In genomic region chr3:64073362-64073761, GRCh38 we compare ENCODE assay signal across 30 cellular contexts. TPM values are rescaled to one million over a fixed set of nuclear protein-coding genes. Genes with fewer than 3 reads are reported as not detected.
DNase-seq lines count a peak whose midpoint lies in the region; FAIRE-seq and TF ChIP-seq lines count a peak whose summit lies in the region.
"Had no signal": no experiment of that assay in that cellular context is flagged by ENCODE, and none has a peak within 500 bp of the region (broad histone marks: within the 10 kb centered on the region; RNA-seq: fewer than 3 reads in every experiment).

No MANE protein-coding gene starts in this region.

- H3K14ac ChIP-seq in H1 (ENCODE audit: insufficient read length), result no peak overlapping the region

- no peak for DNase-seq in D721Med (ENCODE audit: insufficient read length, low spot score)
- peak; percentile 88 for DNase-seq in HFF-Myc (ENCODE audit: extremely low read depth, low read depth)
- DNase-seq in H1 (ENCODE audit: low read depth in 1 of 2, low spot score in 2 of 2), result no peak
- no peak for DNase-seq in hepatocyte (ENCODE audit: low spot score)
- DNase-seq in urothelium cell line (ENCODE audit: low spot score), result no peak
- no peak for DNase-seq in HAP-1 (ENCODE audit: low spot score in 2 of 2)
- no peak for DNase-seq in nephron progenitor cell
- no peak for DNase-seq in HUDEP-2 (lab: John Stamatoyannopoulos, UW; ENCODE audit: unreplicated experiment in 76 of 76)
- DNase-seq: activated CD4-positive, alpha-beta T cell treated with anti-CD3 and anti-CD28 coated beads for 36 hours; activated CD8-positive, alpha-beta memory T cell treated with anti-CD3 and anti-CD28 coated beads for 24 hours; activated naive CD4-positive, alpha-beta T cell; activated T-cell treated with anti-CD3 and anti-CD28 coated beads, Interleukin-2, amount 50 U/mL, for 24 hours; AML-193; amygdala; caudate nucleus; COR-L47; dermis blood vessel endothelial cell; KBM-7; kidney; MV-4-11; NCI-H187 treated with DMSO at 0.1 percent for 48 hours; occipital lobe; PC-3; stimulated activated CD4-positive, alpha-beta T cell treated with anti-CD3 and anti-CD28 coated beads, Interleukin-12 subunit alpha, Interleukin-12 subunit beta, amount 100 ng/mL, for 4 hours had no signal

- peaks cover 16% of the 10 kb centered on the region for H3K4me1 Mint-ChIP-seq in nephron progenitor cell
- H3K4me1 Mint-ChIP-seq: activated CD4-positive, alpha-beta T cell treated with anti-CD3 and anti-CD28 coated beads for 36 hours had no signal

- H3K4ac ChIP-seq in H1 (replicated peaks; ENCODE audit: insufficient read length, low read depth, low read length), result no peak overlapping the region

- no peaks in the 10 kb centered on the region for H3K36me3 ChIP-seq in H1 (ENCODE audit: control insufficient read depth in 2 of 4, insufficient read depth in 4 of 4, low read length in 3 of 4)
- H3K36me3 ChIP-seq in hepatocyte (replicated peaks; ENCODE audit: insufficient read depth, low read depth), result no peaks in the 10 kb centered on the region
- no peaks in the 10 kb centered on the region for H3K36me3 ChIP-seq in HAP-1 (replicated peaks)
- H3K36me3 ChIP-seq: gastroesophageal sphincter, tibial nerve had no signal

- H3K27me3 ChIP-seq in H1 (replicated peaks in 1 of 4; ENCODE audit: control insufficient read depth in 3 of 4, extremely low read depth in 1 of 4, insufficient read depth in 3 of 4, low read length in 3 of 4) (no peaks in the 10 kb centered on the region), hepatocyte (no peaks in the 10 kb centered on the region), HAP-1 (ENCODE audit: low read depth) (peaks cover 3% of the 10 kb centered on the region)
- H3K27me3 ChIP-seq: gastroesophageal sphincter, tibial nerve had no signal

- FAIRE-seq in D721Med (lab: Jason Lieb, UNC), result peak; percentile 51
- FAIRE-seq in H1 (lab: Jason Lieb, UNC), result no peak
- FAIRE-seq in urothelium cell line (lab: Jason Lieb, UNC), result no peak
- FAIRE-seq: endothelial cell of umbilical vein, GM12892, kidney had no signal

- no peaks in the 10 kb centered on the region for H3K4me1 ChIP-seq in H1 (replicated peaks in 1 of 4; ENCODE audit: control insufficient read depth in 3 of 4, insufficient read depth in 4 of 4, low read length in 3 of 4)
- H3K4me1 ChIP-seq in hepatocyte (ENCODE audit: insufficient read depth), result peaks cover 6% of the 10 kb centered on the region
- H3K4me1 ChIP-seq in HAP-1, result no peaks in the 10 kb centered on the region

- H3K4me2 ChIP-seq in H1 (ENCODE audit: insufficient read depth in 1 of 2, low read depth in 2 of 2, low read length in 2 of 2) (no peak overlapping the region), hepatocyte (no peak overlapping the region)

- H2BK12ac ChIP-seq in H1 (ENCODE audit: low read depth, low read length), result no peak overlapping the region

- no peak overlapping the region for H3K56ac ChIP-seq in H1 (replicated peaks; ENCODE audit: insufficient read length, low read depth, low read length)

- peaks cover 15% of the 10 kb centered on the region for H3K9me3 Mint-ChIP-seq in nephron progenitor cell
- H3K9me3 Mint-ChIP-seq: activated T-cell treated with anti-CD3 and anti-CD28 coated beads, Interleukin-2, amount 50 U/mL, for 24 hours; T-helper 1 cell treated with Interleukin-12 subunit alpha and Interleukin-12 subunit beta and Interleukin-4 antibody, amounts not matched to agents 30 μg/mL and 1 μg/mL, for 36 hours had no signal

- no peaks in the 10 kb centered on the region for H3K9me3 ChIP-seq in H1 (ENCODE audit: insufficient read depth in 2 of 2, low read depth in 1 of 2, low read length in 1 of 2)
- H3K9me3 ChIP-seq in hepatocyte (ENCODE audit: low read depth), result no peaks in the 10 kb centered on the region
- H3K9me3 ChIP-seq in HAP-1, result 0 out of 2 replicates have a peak, but pooled peaks cover 3% of the 10 kb centered on the region
- H3K9me3 ChIP-seq: gastroesophageal sphincter had no signal

- H3K79me2 ChIP-seq in H1 (ENCODE audit: control insufficient read depth in 1 of 2, insufficient read depth in 2 of 2, low read length in 2 of 2), result no peaks in the 10 kb centered on the region
- no peaks in the 10 kb centered on the region for H3K79me2 ChIP-seq in hepatocyte

- H2AK5ac ChIP-seq in H1 (ENCODE audit: low read depth, low read length), result no peak overlapping the region

- peaks cover 7% of the 10 kb centered on the region for H3K27me3 Mint-ChIP-seq in nephron progenitor cell (ENCODE audit: low read depth, poor library complexity)

- H2BK15ac ChIP-seq in H1 (ENCODE audit: low read length), result no peak overlapping the region

- no peak overlapping the region for H2BK120ac ChIP-seq in H1 (replicated peaks; ENCODE audit: low read depth, low read length)

- no peak overlapping the region for H3K27ac Mint-ChIP-seq in nephron progenitor cell
- H3K27ac Mint-ChIP-seq: activated CD4-positive, alpha-beta T cell treated with anti-CD3 and anti-CD28 coated beads for 36 hours; activated T-cell treated with anti-CD3 and anti-CD28 coated beads, Interleukin-2, amount 50 U/mL, for 24 hours; stimulated activated naive CD8-positive, alpha-beta T cell treated with anti-CD3 and anti-CD28 coated beads, Interleukin-15, Interleukin-2, amounts not matched to agents 100 ng/mL and 50 ng/mL, for 24 hours; T-helper 1 cell treated with Interleukin-12 subunit alpha and Interleukin-12 subunit beta and Interleukin-4 antibody, amounts not matched to agents 30 μg/mL and 1 μg/mL, for 36 hours had no signal

- H2BK20ac ChIP-seq in H1 (ENCODE audit: low read length), result no peak overlapping the region

- POLR2A ChIA-PET in H1 (lab: Charles Lee; ENCODE audit: partially characterized antibody), result interaction anchor here (1.3 to 1.7 kb wide), 2 partner anchors 9 to 10 kb away, joined by 3 to 4 read pairs; no protein-coding TSS in a partner anchor

- H3K18ac ChIP-seq in H1 (ENCODE audit: extremely low read depth, low read length), result no peak overlapping the region

- H2AFZ ChIP-seq in H1 (ENCODE audit: low read length), result 0 out of 2 replicates have a peak overlapping the region, but pooled peaks have one; percentile 49
- no peak overlapping the region for H2AFZ ChIP-seq in hepatocyte

- H4K91ac ChIP-seq in H1 (replicated peaks; ENCODE audit: insufficient read length, low read length), result no peak overlapping the region

- CTCF ChIA-PET in H1 (lab: Charles Lee; ENCODE audit: partially characterized antibody), result interaction anchor here (0.6 to 1.2 kb wide), 6 partner anchors 15 to 95 kb away, joined by 3 to 4 read pairs (median 3); partner anchors contain the start of gene PSMD6

- TF ChIP-seq POLR2A in H1 (IDR thresholded peaks at IDR 0.05; ENCODE audit: control extremely low read depth in 1 of 2, low read depth in 2 of 2, low read length in 2 of 2), result no peak

- no peak for TF ChIP-seq CTCF in D721Med (IDR thresholded peaks at IDR 0.05; ENCODE audit: insufficient read depth, missing control alignments)
- no peak for TF ChIP-seq CTCF in HFF-Myc (IDR thresholded peaks at IDR 0.05; ENCODE audit: low read depth, low read length, missing control alignments)
- no peak for TF ChIP-seq CTCF in H1 (IDR thresholded peaks at IDR 0.05; ENCODE audit: control extremely low read depth in 1 of 3, insufficient read depth in 1 of 3, low read depth in 1 of 3, low read length in 3 of 3)
- no peak for TF ChIP-seq CTCF in hepatocyte (IDR thresholded peaks at IDR 0.05; ENCODE audit: poor library complexity)
- TF ChIP-seq CTCF in nephron progenitor cell (IDR thresholded peaks at IDR 0.05), result no peak

- no peak overlapping the region for H3K9ac ChIP-seq in H1 (replicated peaks in 1 of 4; ENCODE audit: extremely low read depth in 1 of 4, low read depth in 3 of 4, low read length in 3 of 4)

- peak in 1 of 2 experiments; percentile 13; a peak in 1 of 4 replicates for TF ChIP-seq RAD21 in H1 (IDR thresholded peaks at IDR 0.05 in 1 of 2, conservative IDR thresholded peaks at IDR 0.05 in 1 of 2; ENCODE audit: low read depth in 2 of 2, low read length in 2 of 2)

- H2BK5ac ChIP-seq in H1 (ENCODE audit: low read depth, low read length), result no peak overlapping the region

- no peak overlapping the region for H3K4me3 Mint-ChIP-seq in nephron progenitor cell
- H3K4me3 Mint-ChIP-seq: activated CD4-positive, alpha-beta T cell treated with anti-CD3 and anti-CD28 coated beads for 36 hours; activated T-cell treated with anti-CD3 and anti-CD28 coated beads, Interleukin-2, amount 50 U/mL, for 24 hours; stimulated activated naive CD8-positive, alpha-beta T cell treated with anti-CD3 and anti-CD28 coated beads, Interleukin-15, Interleukin-2, amounts not matched to agents 100 ng/mL and 50 ng/mL, for 24 hours; T-helper 1 cell treated with Interleukin-12 subunit alpha and Interleukin-12 subunit beta and Interleukin-4 antibody, amounts not matched to agents 30 μg/mL and 1 μg/mL, for 36 hours had no signal

- H4K20me1 ChIP-seq in H1 (replicated peaks in 1 of 2; ENCODE audit: control insufficient read depth in 1 of 2, insufficient read depth in 2 of 2, low read length in 2 of 2) (no peaks in the 10 kb centered on the region), hepatocyte (ENCODE audit: insufficient read depth, poor library complexity, severe bottlenecking) (no peaks in the 10 kb centered on the region)

- no peaks in the 10 kb centered on the region for H3K9me2 ChIP-seq in hepatocyte (replicated peaks; ENCODE audit: insufficient read depth)

- H3K4me3 ChIP-seq in HFF-Myc (replicated peaks; ENCODE audit: low read depth, low read length), result no peak overlapping the region
- no peak overlapping the region for H3K4me3 ChIP-seq in H1 (ENCODE audit: extremely low read depth in 1 of 4, insufficient read depth in 2 of 4, low read depth in 3 of 4, low read length in 4 of 4)
- no peak overlapping the region for H3K4me3 ChIP-seq in hepatocyte
- H3K4me3 ChIP-seq in HAP-1, result no peak overlapping the region
- H3K4me3 ChIP-seq: gastroesophageal sphincter, tibial nerve had no signal

- H3K27ac ChIP-seq in H1 (ENCODE audit: low read depth, low read length) (no peak overlapping the region), hepatocyte (peak overlapping the region; percentile 22)
- H3K27ac ChIP-seq: gastroesophageal sphincter, tibial nerve had no signal

- no peak for TF ChIP-seq EP300 in H1 (IDR thresholded peaks at IDR 0.05; ENCODE audit: borderline replicate concordance in 1 of 2, low read depth in 2 of 2, low read length in 2 of 2)

- H4K8ac ChIP-seq in H1 (ENCODE audit: extremely low read depth, insufficient read depth, low read length), result no peak overlapping the region

- WGBS in H1 (ENCODE audit: extremely low coverage in 1 of 2, insufficient coverage in 1 of 2, insufficient read length in 1 of 2, insufficient replicate concordance in 2 of 2, low coverage in 1 of 2, low lambda C conversion rate in 2 of 2, missing lambda C conversion rate in 1 of 2), 2 experiments, result 73% methylated on average over 1 of the region's 1 CpG; no CpG with 5 or more reads in 1 of the 2 experiments
- 25% methylated on average over 1 of the region's 1 CpG for WGBS in hepatocyte (ENCODE audit: low lambda C conversion rate, missing lambda C conversion rate)

- H3K23me2 ChIP-seq in H1 (ENCODE audit: low read depth, low read length), result no peaks in the 10 kb centered on the region; the same call in 1 of the 2 replicates

- H3K79me1 ChIP-seq in H1 (ENCODE audit: low read depth, low read length), result no peaks in the 10 kb centered on the region

- no peak overlapping the region for H3K23ac ChIP-seq in H1 (ENCODE audit: insufficient read length)

- H4K5ac ChIP-seq in H1 (ENCODE audit: insufficient read length, low read depth, low read length), result no peak overlapping the region

- H3K36me3 Mint-ChIP-seq in nephron progenitor cell (ENCODE audit: low read depth), result peaks cover 4% of the 10 kb centered on the region

- in situ Hi-C loops in HAP-1 (cut with MboI; ENCODE audit: low sequenced_read_pairs), result no loop called here

RNA-seq across cellular contexts. Expression of gene PSMD6, which starts 50.1 kb away (rescaled TPM):
- 99.6 and 104 TPM in 2 replicates for total RNA-seq in H1 (2021; fragmentation: NEBNext Ultra II Directional; extraction: Animal tissue kit (Norgen Biotek cat#: 25700))
- polyA plus RNA-seq in H1 (2011; rRNA removed) (31.9 and 43.7 TPM in 2 replicates), hepatocyte (104 and 111 TPM in 2 replicates)
- 64.1 TPM for polyA plus RNA-seq in H1 (2011; cell fraction: cytosol; rRNA removed)
- 39.6 TPM for polyA plus RNA-seq in H1 (2011; cell fraction: nucleus; rRNA removed)
- polyA plus RNA-seq in H1 (2012, experiment 1 of 2), result 91.1 to 107 TPM (median 94.8 TPM) in 4 replicates
- 14.2 TPM for polyA plus RNA-seq in H1 (2012, experiment 2 of 2)
- 105 TPM for polyA plus RNA-seq in H1 (2013, experiment 1 of 2)
- polyA plus RNA-seq in H1 (2013, experiment 2 of 2), result 106 TPM
- polyA minus RNA-seq in H1 (2011; rRNA and poly(A)+ RNA removed), result 30.3 and 32.6 TPM in 2 replicates
- 36.3 TPM for polyA minus RNA-seq in H1 (2011; cell fraction: cytosol; rRNA and poly(A)+ RNA removed)
- 61.2 TPM for polyA minus RNA-seq in H1 (2011; cell fraction: nucleus; rRNA and poly(A)+ RNA removed)
- 99.6 and 101 TPM in 2 replicates for total RNA-seq in hepatocyte
